13 cellular contexts compared by ENCODE assay signal in genomic region chr17:76248013-76248782, GRCh38. TPM values are rescaled to one million over a fixed set of nuclear protein-coding genes. Genes with fewer than 3 reads are reported as not detected.
DNase-seq lines count a peak whose midpoint lies in the region; ATAC-seq and TF ChIP-seq lines count a peak whose summit lies in the region.
"Had no signal": no experiment of that assay in that cellular context is flagged by ENCODE, and none has a peak within 500 bp of the region (broad histone marks: within the 10 kb centered on the region; RNA-seq: fewer than 3 reads in every experiment).

No MANE protein-coding gene starts in this region.

- ATAC-seq in activated T-cell treated with anti-CD3 and anti-CD28 coated beads, Interleukin-2, amount 50 U/mL, for 72 hours (replicated peaks in 1 of 2) = no peak
- ATAC-seq in activated T-cell treated with anti-CD3 and anti-CD28 coated beads, Interleukin-2, amount 50 U/mL, for 4 hours = no peak
- no peak for ATAC-seq in HG02852 (IDR thresholded peaks at IDR 0.05; ENCODE audit: unreplicated experiment)

- peak overlapping the region in 2 of 4 donors; percentile 15 to 58 for H3K27ac ChIP-seq in Peyer's patch
- no peak overlapping the region for H3K27ac ChIP-seq in endodermal cell (ENCODE audit: low read depth, low read length)
- peak overlapping the region; percentile 16 for H3K27ac ChIP-seq in skeletal muscle tissue (ENCODE audit: low read depth, low read length)
- H3K27ac ChIP-seq: adrenal gland, BLaER1, epithelial cell of prostate, tibial nerve had no signal

- no peak overlapping the region for H3K9ac ChIP-seq in endodermal cell (ENCODE audit: extremely low read depth, low read length, poor library complexity, severe bottlenecking)
- H3K9ac ChIP-seq in skeletal muscle tissue (ENCODE audit: low read depth in 1 of 3, low read length in 3 of 3) = peak overlapping the region in 1 of 3 donors; percentile 10
- H3K9ac ChIP-seq: BLaER1 had no signal

- H3K36me3 Mint-ChIP-seq in activated T-cell treated with anti-CD3 and anti-CD28 coated beads, Interleukin-2, amount 50 U/mL, for 72 hours (ENCODE audit: insufficient read depth in 2 of 2) = peaks cover 1 to 2% of the 10 kb centered on the region in 2 donors
- no peaks in the 10 kb centered on the region for H3K36me3 Mint-ChIP-seq in activated T-cell treated with anti-CD3 and anti-CD28 coated beads, Interleukin-2, amount 50 U/mL, for 4 hours (ENCODE audit: insufficient read depth)
- H3K36me3 Mint-ChIP-seq in endodermal cell (ENCODE audit: low read depth) = no peaks in the 10 kb centered on the region

- H3K9me3 Mint-ChIP-seq in activated T-cell treated with anti-CD3 and anti-CD28 coated beads, Interleukin-2, amount 50 U/mL, for 72 hours = no peaks in the 10 kb centered on the region
- no peaks in the 10 kb centered on the region for H3K9me3 Mint-ChIP-seq in activated T-cell treated with anti-CD3 and anti-CD28 coated beads, Interleukin-2, amount 50 U/mL, for 4 hours
- no peaks in the 10 kb centered on the region for H3K9me3 Mint-ChIP-seq in endodermal cell

- DNase-seq in activated T-cell treated with anti-CD3 and anti-CD28 coated beads, Interleukin-2, amount 50 U/mL, for 72 hours = no peak
- no peak for DNase-seq in activated T-cell treated with anti-CD3 and anti-CD28 coated beads, Interleukin-2, amount 50 U/mL, for 4 hours
- DNase-seq in Peyer's patch (peak in 2 of 3 donors; percentile 20 to 44), endodermal cell (peak; percentile 42), NCI-H526 (lab: John Stamatoyannopoulos, UW) (no peak), SW480 (ENCODE audit: low spot score) (no peak)
- DNase-seq: stimulated activated CD4-positive, alpha-beta T cell treated with anti-CD3 and anti-CD28 coated beads, Interleukin-4, amount 100 ng/mL, for 4 hours had no signal

- peaks cover 84% of the 10 kb centered on the region for H3K4me1 Mint-ChIP-seq in activated T-cell treated with anti-CD3 and anti-CD28 coated beads, Interleukin-2, amount 50 U/mL, for 72 hours (ENCODE audit: low read depth)
- H3K4me1 Mint-ChIP-seq in activated T-cell treated with anti-CD3 and anti-CD28 coated beads, Interleukin-2, amount 50 U/mL, for 4 hours (ENCODE audit: low read depth) = peaks cover 66% of the 10 kb centered on the region
- H3K4me1 Mint-ChIP-seq in endodermal cell = peaks cover 12% of the 10 kb centered on the region

- 91 to 92% methylated on average over 9 to 11 of the region's 11 CpGs for WGBS in endodermal cell (ENCODE audit: insufficient coverage in 1 of 2, insufficient read length in 1 of 2), 2 experiments

- peak overlapping the region; percentile 66 for H3K27ac Mint-ChIP-seq in activated T-cell treated with anti-CD3 and anti-CD28 coated beads, Interleukin-2, amount 50 U/mL, for 72 hours
- no peak overlapping the region for H3K27ac Mint-ChIP-seq in endodermal cell

- TF ChIP-seq POLR2A in Peyer's patch (IDR thresholded peaks at IDR 0.05) = no peak

- H3K4me3 Mint-ChIP-seq in activated T-cell treated with anti-CD3 and anti-CD28 coated beads, Interleukin-2, amount 50 U/mL, for 72 hours = peak overlapping the region; percentile 6 to 67
- H3K4me3 Mint-ChIP-seq in activated T-cell treated with anti-CD3 and anti-CD28 coated beads, Interleukin-2, amount 50 U/mL, for 4 hours = no peak overlapping the region
- no peak overlapping the region for H3K4me3 Mint-ChIP-seq in endodermal cell

- no peak overlapping the region for H3K4me3 ChIP-seq in Peyer's patch
- no peak overlapping the region for H3K4me3 ChIP-seq in endodermal cell (ENCODE audit: low read length)
- peak overlapping the region in 2 of 3 donors; percentile 31 to 35 for H3K4me3 ChIP-seq in skeletal muscle tissue (ENCODE audit: low read length in 3 of 3)
- H3K4me3 ChIP-seq: adrenal gland, BLaER1, tibial nerve had no signal

- H3K27me3 ChIP-seq in Peyer's patch (no peaks in the 10 kb centered on the region), endodermal cell (ENCODE audit: control insufficient read depth, insufficient read depth, low read length, poor library complexity, severe bottlenecking) (peaks cover 13% of the 10 kb centered on the region), skeletal muscle tissue (ENCODE audit: control insufficient read depth in 3 of 3, insufficient read depth in 3 of 3, low read length in 3 of 3) (peaks cover 0 to 3% (median 0%) of the 10 kb centered on the region in 3 donors)
- H3K27me3 ChIP-seq: adrenal gland, tibial nerve had no signal

- no peaks in the 10 kb centered on the region for H3K27me3 Mint-ChIP-seq in activated T-cell treated with anti-CD3 and anti-CD28 coated beads, Interleukin-2, amount 50 U/mL, for 72 hours (ENCODE audit: low read depth)
- no peaks in the 10 kb centered on the region for H3K27me3 Mint-ChIP-seq in activated T-cell treated with anti-CD3 and anti-CD28 coated beads, Interleukin-2, amount 50 U/mL, for 4 hours (ENCODE audit: low read depth)
- H3K27me3 Mint-ChIP-seq in endodermal cell (ENCODE audit: insufficient read depth) = peaks cover 14% of the 10 kb centered on the region

- H3K36me3 ChIP-seq in Peyer's patch (no peaks in the 10 kb centered on the region), endodermal cell (ENCODE audit: control insufficient read depth, insufficient read depth, low read length) (no peaks in the 10 kb centered on the region), skeletal muscle tissue (ENCODE audit: control insufficient read depth in 3 of 3, insufficient read depth in 3 of 3, low read length in 3 of 3) (no peaks in the 10 kb centered on the region)
- H3K36me3 ChIP-seq: adrenal gland, BLaER1, tibial nerve had no signal

- TF ChIP-seq CTCF in Peyer's patch (IDR thresholded peaks at IDR 0.05) (peak in 3 of 6 experiments; percentile 18 to 22 (median 19)), endodermal cell (conservative IDR thresholded peaks at IDR 0.05) (peak; percentile 34)

- H3K4me1 ChIP-seq in Peyer's patch (peaks cover 10 to 56% (median 24%) of the 10 kb centered on the region in 4 donors), endodermal cell (ENCODE audit: control insufficient read depth, insufficient read depth, low read length) (no peaks in the 10 kb centered on the region), skeletal muscle tissue (ENCODE audit: control insufficient read depth in 3 of 3, insufficient read depth in 3 of 3, low read length in 3 of 3) (peaks cover 37 to 64% (median 47%) of the 10 kb centered on the region in 3 donors)

- H3K9me3 ChIP-seq in Peyer's patch = no peaks in the 10 kb centered on the region
- no peaks in the 10 kb centered on the region for H3K9me3 ChIP-seq in endodermal cell (ENCODE audit: control insufficient read depth, low read length)
- no peaks in the 10 kb centered on the region for H3K9me3 ChIP-seq in skeletal muscle tissue (ENCODE audit: control insufficient read depth in 3 of 3, low read length in 3 of 3)
- H3K9me3 ChIP-seq: adrenal gland, BLaER1, tibial nerve had no signal

RNA-seq across cellular contexts. Expression of gene RNF157, which starts 7.9 kb away (rescaled TPM):
- 100 to 1,000 TPM in 1 of 2 donors, 10 to 100 TPM in 1; 91.9 to 100 TPM for total RNA-seq in activated T-cell treated with anti-CD3 and anti-CD28 coated beads, Interleukin-2, amount 50 U/mL, for 72 hours
- total RNA-seq in activated T-cell treated with anti-CD3 and anti-CD28 coated beads, Interleukin-2, amount 50 U/mL, for 4 hours = 10 to 100 TPM; 13.3 to 16.7 (median 14.9) TPM
- 100 to 1,000 TPM in 2 of 4 donors, 10 to 100 TPM in 2; 73.4 to 115 (median 106) TPM for total RNA-seq in Peyer's patch
- 10 to 100 TPM in 1 of 2 donors, 1 to 10 TPM in 1; 9.6 to 11.2 TPM for total RNA-seq in endodermal cell
- polyA plus RNA-seq in endodermal cell (2013, experiment 1 of 2) = 18.5 TPM
- polyA plus RNA-seq in endodermal cell (2013, experiment 2 of 2) = 17.5 TPM
- total RNA-seq in skeletal muscle tissue = 6.8 TPM

RNA-seq across cellular contexts. Expression of gene UBALD2, which starts 16.9 kb away (rescaled TPM):
- 100 to 1,000 TPM; 629 to 707 TPM for total RNA-seq in activated T-cell treated with anti-CD3 and anti-CD28 coated beads, Interleukin-2, amount 50 U/mL, for 72 hours
- 100 to 1,000 TPM; 162 to 196 (median 186) TPM for total RNA-seq in activated T-cell treated with anti-CD3 and anti-CD28 coated beads, Interleukin-2, amount 50 U/mL, for 4 hours
- total RNA-seq in Peyer's patch (10 to 100 TPM; 14.0 to 74.1 (median 50.4) TPM), endodermal cell (10 to 100 TPM; 36.0 to 46.0 TPM), skeletal muscle tissue (2.6 TPM)
- 66.6 TPM for polyA plus RNA-seq in endodermal cell (2013, experiment 1 of 2)
- polyA plus RNA-seq in endodermal cell (2013, experiment 2 of 2) = 76.0 TPM

RNA-seq across cellular contexts. Expression of gene QRICH2, which starts 59.9 kb away (rescaled TPM):
- 1 to 10 TPM; 3.1 to 4.5 TPM for total RNA-seq in activated T-cell treated with anti-CD3 and anti-CD28 coated beads, Interleukin-2, amount 50 U/mL, for 72 hours
- 1 to 10 TPM; 1.1 to 2.1 (median 1.2) TPM for total RNA-seq in activated T-cell treated with anti-CD3 and anti-CD28 coated beads, Interleukin-2, amount 50 U/mL, for 4 hours
- 10 to 100 TPM in 1 of 4 donors, 1 to 10 TPM in 3; 1.2 to 10.7 (median 3.1) TPM for total RNA-seq in Peyer's patch
- total RNA-seq in endodermal cell = 1 to 10 TPM; 3.5 to 5.0 TPM
- 2.2 TPM for polyA plus RNA-seq in endodermal cell (2013, experiment 1 of 2)
- 2.1 TPM for polyA plus RNA-seq in endodermal cell (2013, experiment 2 of 2)
- 2.1 TPM for total RNA-seq in skeletal muscle tissue

Comparison
In these comparisons a context has a peak if more than half of its experiments do, and no peak if none do; other contexts are left out.
1. H3K4me3 Mint-ChIP-seq: peak in activated T-cell treated with anti-CD3 and anti-CD28 coated beads, Interleukin-2, amount 50 U/mL, for 72 hours (2 of 2); none in activated T-cell treated with anti-CD3 and anti-CD28 coated beads, Interleukin-2, amount 50 U/mL, for 4 hours (single experiment) and endodermal cell (single experiment).
2. DNase-seq: peak in Peyer's patch (2 of 3) and endodermal cell (single experiment); none in activated T-cell treated with anti-CD3 and anti-CD28 coated beads, Interleukin-2, amount 50 U/mL, for 72 hours (0 of 2), activated T-cell treated with anti-CD3 and anti-CD28 coated beads, Interleukin-2, amount 50 U/mL, for 4 hours (single experiment), NCI-H526 (0 of 2) and SW480 (single experiment).
3. H3K4me3 ChIP-seq: peak in skeletal muscle tissue (2 of 3); none in Peyer's patch (0 of 4) and endodermal cell (single experiment).